Comparison of ENCODE assay signal across 21 cellular contexts in the genomic region with DNA sequence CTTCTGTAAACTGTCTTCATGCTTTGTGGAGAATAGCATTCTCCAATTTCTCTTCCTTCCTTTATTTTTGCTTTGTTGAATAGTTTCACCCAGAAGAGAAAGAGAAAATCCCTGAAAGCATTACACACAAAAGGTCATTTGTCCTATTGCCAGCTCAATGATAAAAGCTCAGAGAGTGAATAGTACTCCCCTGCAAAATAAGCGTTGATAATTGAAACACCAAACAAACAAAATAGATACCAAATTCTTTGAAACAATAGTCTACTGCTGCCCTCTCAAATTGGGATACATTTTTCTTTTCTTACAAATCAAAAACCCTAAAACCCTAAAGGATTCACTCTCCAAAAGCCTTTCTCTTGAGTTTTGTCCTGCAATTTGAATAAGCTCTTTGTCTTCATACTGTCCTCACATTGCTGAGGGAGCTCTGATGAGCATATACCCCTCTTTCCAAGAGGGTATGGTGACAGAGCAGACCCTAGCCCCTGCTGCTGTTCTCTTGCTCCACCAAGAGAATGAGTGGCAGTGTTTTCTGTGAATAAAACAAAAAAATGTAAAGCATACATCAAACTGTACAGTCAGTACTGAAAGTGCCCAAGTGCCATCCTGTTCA.
DNase-seq lines count a peak whose midpoint lies in the region; ATAC-seq and TF ChIP-seq lines count a peak whose summit lies in the region.
"Had no signal": no experiment of that assay in that cellular context is flagged by ENCODE, and none has a peak within 500 bp of the region (broad histone marks: within the 10 kb centered on the region; RNA-seq: fewer than 3 reads in every experiment).

No MANE protein-coding gene starts in this region.

- POLR2A ChIA-PET in RWPE1 (lab: Yijun Ruan, JAX; ENCODE audit: low non-redundant PET), result no interaction called here

- in situ Hi-C loops in SK-MEL-5 (cut with HindIII; ENCODE audit: low pct_unique_long_range_greater_than_20kb, low sequenced_read_pairs), result no loop called here

- CTCF ChIA-PET in RWPE1 (lab: Yijun Ruan, JAX), result no interaction called here

- ATAC-seq in HG03175 (IDR thresholded peaks at IDR 0.05; ENCODE audit: unreplicated experiment), result no peak
- ATAC-seq: PC-3 had no signal

- H3K36me3 ChIP-seq in neuron (ENCODE audit: insufficient read depth, low read length) (no peaks in the 10 kb centered on the region), BE2C (no peaks in the 10 kb centered on the region)
- H3K36me3 ChIP-seq: MG63 had no signal

- DNase-seq in COLO829 (ENCODE audit: low spot score), result peak; percentile 1
- DNase-seq in SK-MEL-5 (ENCODE audit: low read depth, low spot score), result peak; percentile 17
- peak; percentile 1 to 16 for DNase-seq in hippocampal formation (lab: John Stamatoyannopoulos, UW)
- no peak for DNase-seq in T-helper 9 cell
- DNase-seq in BE2C, result no peak
- DNase-seq in RWPE1 (ENCODE audit: low spot score), result no peak
- DNase-seq: 8988T; Calu3; CD4-positive, CD25-positive, alpha-beta regulatory T cell; HFFc6; Kasumi-1; MG63; NCI-H1092; NCI-H146; NCI-H510A; NCI-H82; PC-3; RPMI8226; SIG-M5 had no signal

- TF ChIP-seq CTCF in BE2C (IDR thresholded peaks at IDR 0.05; ENCODE audit: low read depth, low read length) (no peak), RWPE1 (conservative IDR thresholded peaks at IDR 0.05; ENCODE audit: low read depth) (no peak)

- H3K4me1 ChIP-seq in neuron (ENCODE audit: insufficient read depth, low read length) (peaks cover 14% of the 10 kb centered on the region), BE2C (no peaks in the 10 kb centered on the region)

- H3K27ac ChIP-seq in RWPE1, result no peak overlapping the region

- H3K9me3 ChIP-seq in neuron (ENCODE audit: low read length) (no peaks in the 10 kb centered on the region), BE2C (no peaks in the 10 kb centered on the region)
- H3K9me3 ChIP-seq: MG63 had no signal

- H3K4me3 ChIP-seq in neuron (ENCODE audit: low read length) (no peak overlapping the region), BE2C (ENCODE audit: low read depth, low read length) (no peak overlapping the region)
- H3K4me3 ChIP-seq: MG63 had no signal

- H3K27me3 ChIP-seq in neuron (ENCODE audit: insufficient read depth, low read length) (no peaks in the 10 kb centered on the region), BE2C (no peaks in the 10 kb centered on the region)
- H3K27me3 ChIP-seq: MG63 had no signal

- H2AFZ ChIP-seq in neuron (ENCODE audit: low read depth, low read length), result peak overlapping the region; percentile 4

Comparison
In these comparisons a context has a peak if more than half of its experiments do, and no peak if none do; other contexts are left out.
1. DNase-seq: peak in COLO829 (single experiment), SK-MEL-5 (single experiment) and hippocampal formation (2 of 2); none in T-helper 9 cell (single experiment), BE2C (single experiment) and RWPE1 (single experiment).